ENCODE assay signal across 15 cellular contexts in genomic region chr19:29104605-29105241, GRCh38.
"Had no signal": no experiment of that assay in that cellular context is flagged by ENCODE, and none has a peak within 500 bp of the region (broad histone marks: within the 10 kb centered on the region; RNA-seq: fewer than 3 reads in every experiment).

No MANE protein-coding gene starts in this region.

- FAIRE-seq: endometrium, islet of Langerhans, small intestine had no signal

- DNase-seq: effector memory CD4-positive, alpha-beta T cell; gastrocnemius medialis; heart right ventricle; hypothalamus; kidney glomerular epithelial cell; mammary epithelial cell; mucosa of descending colon; naive thymus-derived CD8-positive, alpha-beta T cell; nucleus accumbens; small intestine; stimulated activated CD4-positive, alpha-beta T cell treated with anti-CD3 and anti-CD28 coated beads, Interleukin-2, amount 100 ng/mL, for 48 hours; stimulated activated naive CD8-positive, alpha-beta T cell treated with anti-CD3 and anti-CD28 coated beads, Interleukin-15, Interleukin-2, amounts not matched to agents 100 U/mL and 50 U/mL, for 24 hours; upper lobe of right lung had no signal
